ENCODE assay signal across 28 cellular contexts in the genomic region with DNA sequence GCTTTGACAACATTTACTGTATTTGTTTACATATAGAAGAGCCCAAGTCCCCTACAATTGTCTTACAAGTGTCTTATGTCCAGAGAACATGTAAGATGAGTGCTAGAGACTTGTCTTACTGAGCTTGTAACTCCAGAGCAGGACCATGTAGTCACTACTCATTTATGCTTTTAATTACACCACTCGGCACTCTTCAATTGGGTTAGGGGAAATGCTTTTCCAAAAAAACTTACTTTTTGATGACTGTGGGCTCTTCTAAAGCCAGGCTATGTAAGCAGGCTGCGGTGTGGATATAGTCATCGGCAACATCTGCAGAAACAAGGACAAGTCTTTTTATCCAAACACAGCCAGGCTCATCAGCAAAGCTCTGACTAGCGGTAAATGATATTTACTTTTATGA.
"Had no signal": no experiment of that assay in that cellular context is flagged by ENCODE, and none has a peak within 500 bp of the region (broad histone marks: within the 10 kb centered on the region; RNA-seq: fewer than 3 reads in every experiment).

No MANE protein-coding gene starts in this region.

- H3K4me3 ChIP-seq: esophagus squamous epithelium, heart right ventricle, left lung, mucosa of descending colon, prostate gland, right atrium auricular region, sigmoid colon, stomach, thyroid gland, vagina had no signal

- H3K27ac Mint-ChIP-seq: mesothelial cell of epicardium; stimulated activated effector memory CD8-positive, alpha-beta T cell treated with anti-CD3 and anti-CD28 coated beads, Interleukin-12 subunit alpha, Interleukin-12 subunit beta, amount 100 ng/mL, for 72 hours had no signal

- ATAC-seq: effector memory CD8-positive, alpha-beta T cell; heart right ventricle; left cardiac atrium; left lung; mucosa of descending colon; natural killer cell treated with Interleukin-12 subunit alpha and Interleukin-12 subunit beta and Interleukin-15 and Interleukin-18, amount 100 ng/mL, for 72 hours; stimulated activated effector memory CD8-positive, alpha-beta T cell treated with anti-CD3 and anti-CD28 coated beads, Interleukin-12 subunit alpha, Interleukin-12 subunit beta, amount 100 ng/mL, for 72 hours had no signal

- H3K9me3 Mint-ChIP-seq: effector memory CD8-positive, alpha-beta T cell; mesothelial cell of epicardium; naive B cell; natural killer cell treated with Interleukin-12 subunit alpha and Interleukin-12 subunit beta and Interleukin-15 and Interleukin-18, amount 100 ng/mL, for 72 hours; neural crest cell; stimulated activated effector memory CD8-positive, alpha-beta T cell treated with anti-CD3 and anti-CD28 coated beads, Interleukin-12 subunit alpha, Interleukin-12 subunit beta, amount 100 ng/mL, for 72 hours had no signal

- H3K4me1 ChIP-seq: prostate gland, right atrium auricular region, sigmoid colon had no signal

- H3K27me3 ChIP-seq: esophagus squamous epithelium, heart right ventricle, left lung, neutrophil, right atrium auricular region, sigmoid colon, stomach, thyroid gland, vagina had no signal

- H3K27ac ChIP-seq: esophagus squamous epithelium, heart right ventricle, left lung, neutrophil, parathyroid adenoma, prostate gland, right atrium auricular region, sigmoid colon, stomach, thyroid gland, vagina had no signal

- H2AFZ ChIP-seq: parathyroid adenoma had no signal

- H3K4me1 Mint-ChIP-seq: neural crest cell had no signal

- DNase-seq: effector memory CD8-positive, alpha-beta T cell; erythroblast; esophagus squamous epithelium; foreskin melanocyte; glutamatergic neuron; heart right ventricle; hippocampal formation; left cardiac atrium; left lung; mesenchymal stem cell; mucosa of descending colon; naive B cell; sigmoid colon; stimulated activated CD4-positive, alpha-beta T cell treated with anti-CD3 and anti-CD28 coated beads, Interleukin-2, amount 100 ng/mL, for 24 hours; stimulated activated CD4-positive, alpha-beta T cell treated with anti-CD3 and anti-CD28 coated beads, Interleukin-4, amount 100 ng/mL, for 24 hours; stimulated activated naive CD4-positive, alpha-beta T cell treated with Interleukin-2 at 50 U/mL for 16 hours; stomach; thyroid gland; trophoblast cell had no signal

- H3K4me3 Mint-ChIP-seq: effector memory CD8-positive, alpha-beta T cell; mesothelial cell of epicardium; naive B cell; natural killer cell treated with Interleukin-12 subunit alpha and Interleukin-12 subunit beta and Interleukin-15 and Interleukin-18, amount 100 ng/mL, for 72 hours; neural crest cell; stimulated activated effector memory CD8-positive, alpha-beta T cell treated with anti-CD3 and anti-CD28 coated beads, Interleukin-12 subunit alpha, Interleukin-12 subunit beta, amount 100 ng/mL, for 72 hours had no signal

- H3K27me3 Mint-ChIP-seq: effector memory CD8-positive, alpha-beta T cell; naive B cell; natural killer cell treated with Interleukin-12 subunit alpha and Interleukin-12 subunit beta and Interleukin-15 and Interleukin-18, amount 100 ng/mL, for 72 hours had no signal

- H3K9me3 ChIP-seq: esophagus squamous epithelium, heart right ventricle, left lung, mucosa of descending colon, neutrophil, prostate gland, right atrium auricular region, sigmoid colon, stomach, thyroid gland, vagina had no signal
